Comparison of ENCODE assay signal across 18 cellular contexts in genomic region chr10:14518141-14518540, GRCh38.
DNase-seq lines count a peak whose midpoint lies in the region; ATAC-seq, FAIRE-seq and TF ChIP-seq lines count a peak whose summit lies in the region.
"Had no signal": no experiment of that assay in that cellular context is flagged by ENCODE, and none has a peak within 500 bp of the region (broad histone marks: within the 10 kb centered on the region; RNA-seq: fewer than 3 reads in every experiment).

No MANE protein-coding gene starts in this region.

- BruUV-seq in Caco-2 (replicated peaks; lab: Mats Ljungman, UMichigan) (no TSS peak), K562 (replicated peaks; lab: Mats Ljungman, UMichigan) (no TSS peak)

- H3K27ac Mint-ChIP-seq in activated naive CD8-positive, alpha-beta T cell, result peak overlapping the region; percentile 77
- H3K27ac Mint-ChIP-seq in activated naive CD8-positive, alpha-beta T cell treated with anti-CD3 and anti-CD28 coated beads, Interleukin-2, amount 50 U/mL, for 24 hours, result no peak overlapping the region
- peak overlapping the region; percentile 41 for H3K27ac Mint-ChIP-seq in Caco-2 (ENCODE audit: unreplicated experiment)
- H3K27ac Mint-ChIP-seq: CD8-positive, alpha-beta T cell; GM23338; HFFc6 had no signal

- no peak for TF ChIP-seq EP300 in K562 (IDR thresholded peaks at IDR 0.05; ENCODE audit: low read length)

- TF ChIP-seq CTCF in Caco-2 (IDR thresholded peaks at IDR 0.05; ENCODE audit: insufficient read depth in 1 of 2, low read depth in 1 of 2, low read length in 1 of 2, severe bottlenecking in 1 of 2, unreplicated experiment in 1 of 2) (no peak), K562 (IDR thresholded peaks at IDR 0.05 in 2 of 3, conservative IDR thresholded peaks at IDR 0.05 in 1 of 3; ENCODE audit: insufficient read depth in 2 of 3, low read depth in 1 of 3, low read length in 3 of 3) (no peak), neutrophil (IDR thresholded peaks at IDR 0.05) (no peak)

- POLR2A ChIA-PET in Caco-2 (lab: Charles Lee), result interaction anchor here (0.6 kb wide), 1 partner anchor 360 kb away, joined by 3 read pairs; the partner anchor contains the start of gene SUV39H2
- POLR2A ChIA-PET in K562 (lab: Yijun Ruan, JAX), result no interaction called here

- H2AFZ ChIP-seq in K562 (ENCODE audit: low read depth, low read length), result no peak overlapping the region
- H2AFZ ChIP-seq: GM23338 had no signal

- no peak overlapping the region for H3K9ac ChIP-seq in K562 (ENCODE audit: insufficient read depth in 1 of 2, low read depth in 2 of 2, low read length in 2 of 2)
- H3K9ac ChIP-seq: BLaER1 had no signal

- peaks cover 13% of the 10 kb centered on the region for H3K36me3 Mint-ChIP-seq in activated naive CD8-positive, alpha-beta T cell
- peaks cover 61% of the 10 kb centered on the region for H3K36me3 Mint-ChIP-seq in activated naive CD8-positive, alpha-beta T cell treated with anti-CD3 and anti-CD28 coated beads, Interleukin-2, amount 50 U/mL, for 24 hours (ENCODE audit: low read depth)
- H3K36me3 Mint-ChIP-seq in Caco-2 (ENCODE audit: insufficient read depth, unreplicated experiment), result peaks cover 78% of the 10 kb centered on the region

- H3K36me3 ChIP-seq in Caco-2 (ENCODE audit: control insufficient read depth, insufficient read depth, low read length) (peaks cover 6% of the 10 kb centered on the region), K562 (ENCODE audit: control insufficient read depth, insufficient read depth, low read length) (no peaks in the 10 kb centered on the region), neutrophil (peaks cover 46% of the 10 kb centered on the region)

- ATAC-seq in activated naive CD8-positive, alpha-beta T cell treated with anti-CD3 and anti-CD28 coated beads, Interleukin-2, amount 50 U/mL, for 24 hours, result no peak
- no peak for ATAC-seq in K562
- ATAC-seq in stimulated activated naive CD8-positive, alpha-beta T cell treated with anti-CD3 and anti-CD28 coated beads, Interleukin-15, Interleukin-2, amounts not matched to agents 100 U/mL and 50 U/mL, for 24 hours, result no peak
- ATAC-seq: CD8-positive, alpha-beta T cell; HCT116 had no signal

- FAIRE-seq in K562 (lab: Jason Lieb, UNC), result peak; percentile 19
- FAIRE-seq: D721Med, HTR-8/SVneo had no signal

- no peaks in the 10 kb centered on the region for H3K79me2 ChIP-seq in K562 (ENCODE audit: control insufficient read depth, insufficient read depth, low read length)

- DNase-seq in activated naive CD8-positive, alpha-beta T cell treated with anti-CD3 and anti-CD28 coated beads, Interleukin-2, amount 50 U/mL, for 24 hours, result no peak
- DNase-seq in Caco-2 (peak; percentile 51 to 56), K562 (ENCODE audit: extremely low read depth in 1 of 4, low spot score in 3 of 4) (no peak), HuH-7 (ENCODE audit: low spot score) (no peak)
- DNase-seq in stimulated activated naive CD8-positive, alpha-beta T cell treated with anti-CD3 and anti-CD28 coated beads, Interleukin-15, Interleukin-2, amounts not matched to agents 100 U/mL and 50 U/mL, for 24 hours, result no peak
- DNase-seq: 8988T; CD8-positive, alpha-beta T cell; COR-L47; H7; HFFc6 had no signal

- intact Hi-C loops in Caco-2 (cut with micrococcal nuclease; ENCODE audit: unreplicated experiment) (loop anchor here (1.0 kb wide), 1 partner anchor 8 kb away; no protein-coding TSS in a partner anchor), K562 (cut with micrococcal nuclease) (no loop called here)

- no peak overlapping the region for H3K27ac ChIP-seq in K562 (ENCODE audit: extremely low read depth, low read depth, low read length)
- peak overlapping the region; percentile 27 for H3K27ac ChIP-seq in neutrophil
- H3K27ac ChIP-seq: BLaER1 had no signal

- 0% methylated on average over 3 of the region's 3 CpGs for WGBS in K562 (ENCODE audit: insufficient coverage, low coverage, missing lambda C conversion rate)

- H3K4me3 ChIP-seq in Caco-2 (ENCODE audit: low read depth, low read length) (no peak overlapping the region), K562 (no peak overlapping the region), neutrophil (ENCODE audit: low read depth in 1 of 2, low read length in 1 of 2) (no peak overlapping the region)
- H3K4me3 ChIP-seq: BLaER1, GM23338 had no signal

- H3K9me3 ChIP-seq in Caco-2 (0 out of 2 replicates have a peak, but pooled peaks cover 4% of the 10 kb centered on the region), K562 (replicated peaks; ENCODE audit: control insufficient read depth, insufficient read depth, low read depth, low read length) (no peaks in the 10 kb centered on the region), neutrophil (no peaks in the 10 kb centered on the region)

- peaks cover 17% of the 10 kb centered on the region for H3K4me1 ChIP-seq in Caco-2
- H3K4me1 ChIP-seq in K562 (replicated peaks in 1 of 2; ENCODE audit: control insufficient read depth in 2 of 2, insufficient read depth in 2 of 2, low read length in 2 of 2), result no peaks in the 10 kb centered on the region
- peaks cover under 1% of the 10 kb centered on the region in 2 experiments for H3K4me1 ChIP-seq in neutrophil (ENCODE audit: control insufficient read depth in 1 of 2, insufficient read depth in 1 of 2, low read depth in 1 of 2, low read length in 1 of 2)
- H3K4me1 ChIP-seq: BLaER1 had no signal

- peaks cover 25% of the 10 kb centered on the region for H3K4me1 Mint-ChIP-seq in activated naive CD8-positive, alpha-beta T cell (ENCODE audit: low read depth)
- peaks cover 7% of the 10 kb centered on the region for H3K4me1 Mint-ChIP-seq in activated naive CD8-positive, alpha-beta T cell treated with anti-CD3 and anti-CD28 coated beads, Interleukin-2, amount 50 U/mL, for 24 hours
- peaks cover 27% of the 10 kb centered on the region for H3K4me1 Mint-ChIP-seq in Caco-2 (ENCODE audit: low read depth, unreplicated experiment)
- H3K4me1 Mint-ChIP-seq: CD14-positive monocyte had no signal

- no peak overlapping the region for H3K4me3 Mint-ChIP-seq in activated naive CD8-positive, alpha-beta T cell
- H3K4me3 Mint-ChIP-seq in activated naive CD8-positive, alpha-beta T cell treated with anti-CD3 and anti-CD28 coated beads, Interleukin-2, amount 50 U/mL, for 24 hours, result no peak overlapping the region
- H3K4me3 Mint-ChIP-seq in Caco-2 (ENCODE audit: unreplicated experiment), result no peak overlapping the region
- H3K4me3 Mint-ChIP-seq: CD14-positive monocyte; CD8-positive, alpha-beta T cell; GM23338; HFFc6 had no signal

- no peak for TF ChIP-seq RAD21 in K562 (CRISPR knock-in tag; conservative IDR thresholded peaks at IDR 0.05 in 1 of 2, IDR thresholded peaks at IDR 0.05 in 1 of 2)

- H4K20me1 ChIP-seq in K562 (replicated peaks; ENCODE audit: control insufficient read depth, insufficient read depth, low read length), result no peaks in the 10 kb centered on the region

- H3K9me3 Mint-ChIP-seq in activated naive CD8-positive, alpha-beta T cell (ENCODE audit: low read depth), result no peaks in the 10 kb centered on the region
- peaks cover 4% of the 10 kb centered on the region for H3K9me3 Mint-ChIP-seq in activated naive CD8-positive, alpha-beta T cell treated with anti-CD3 and anti-CD28 coated beads, Interleukin-2, amount 50 U/mL, for 24 hours
- no peaks in the 10 kb centered on the region for H3K9me3 Mint-ChIP-seq in Caco-2 (ENCODE audit: unreplicated experiment)
- H3K9me3 Mint-ChIP-seq: GM23338, HFFc6 had no signal

- TF ChIP-seq POLR2A in K562 (conservative IDR thresholded peaks at IDR 0.05), result no peak

- no peak overlapping the region for H3K4me2 ChIP-seq in K562 (ENCODE audit: insufficient read depth, low read length)
- H3K4me2 ChIP-seq: BLaER1, GM23338 had no signal

- CTCF ChIA-PET in Caco-2 (lab: Charles Lee) (interaction anchor here (0.5 to 0.9 kb wide), 3 partner anchors 30 to 554 kb away, joined by 3 to 5 read pairs (median 4); no protein-coding TSS in a partner anchor), K562 (lab: Yijun Ruan, JAX; ENCODE audit: low intra/inter-chr PET ratio) (no interaction called here)

- H3K27me3 Mint-ChIP-seq in activated naive CD8-positive, alpha-beta T cell, result no peaks in the 10 kb centered on the region
- H3K27me3 Mint-ChIP-seq in activated naive CD8-positive, alpha-beta T cell treated with anti-CD3 and anti-CD28 coated beads, Interleukin-2, amount 50 U/mL, for 24 hours, result no peaks in the 10 kb centered on the region
- H3K27me3 Mint-ChIP-seq in Caco-2 (ENCODE audit: insufficient read depth, unreplicated experiment), result no peaks in the 10 kb centered on the region

- no peaks in the 10 kb centered on the region for H3K27me3 ChIP-seq in Caco-2 (replicated peaks; ENCODE audit: control insufficient read depth, insufficient read depth, low read length)
- H3K27me3 ChIP-seq in K562 (ENCODE audit: control insufficient read depth in 2 of 2, insufficient read depth in 2 of 2, low read length in 2 of 2), result peaks cover 11 to 19% of the 10 kb centered on the region in 2 experiments
- H3K27me3 ChIP-seq in neutrophil, result no peaks in the 10 kb centered on the region
- H3K27me3 ChIP-seq: BLaER1 had no signal

- no peaks in the 10 kb centered on the region for H3K9me1 ChIP-seq in K562 (ENCODE audit: control insufficient read depth, insufficient read depth, low read length)

- in situ Hi-C loops in K562 (cut with MboI), result no loop called here

TF ChIP-seq in K562, 482 proteins besides CTCF, POLR2A, EP300 and RAD21 (continues in another document):
- TF ChIP-seq XRCC4 (IDR thresholded peaks at IDR 0.05; ENCODE audit: extremely low read depth, insufficient read depth, insufficient read length) (no peak), ESRRA (IDR thresholded peaks at IDR 0.05; ENCODE audit: borderline replicate concordance, low read depth) (no peak), SMAD1 (IDR thresholded peaks at IDR 0.05; ENCODE audit: low read depth, low read length, partially characterized antibody) (no peak), TARDBP (IDR thresholded peaks at IDR 0.05) (no peak), JUNB (CRISPR knock-in tag; conservative IDR thresholded peaks at IDR 0.05) (no peak), PHB2 (IDR thresholded peaks at IDR 0.05; ENCODE audit: low read depth) (no peak), THAP7 (CRISPR knock-in tag; IDR thresholded peaks at IDR 0.05) (no peak)

Comparison
In these comparisons a context has a peak if more than half of its experiments do, and no peak if none do; other contexts are left out.
1. DNase-seq: peak in Caco-2 (2 of 2); none in activated naive CD8-positive, alpha-beta T cell treated with anti-CD3 and anti-CD28 coated beads, Interleukin-2, amount 50 U/mL, for 24 hours (single experiment), K562 (0 of 4), HuH-7 (single experiment) and stimulated activated naive CD8-positive, alpha-beta T cell treated with anti-CD3 and anti-CD28 coated beads, Interleukin-15, Interleukin-2, amounts not matched to agents 100 U/mL and 50 U/mL, for 24 hours (single experiment).